ENCODE assay signal across 1 cellular context in the genomic region with DNA sequence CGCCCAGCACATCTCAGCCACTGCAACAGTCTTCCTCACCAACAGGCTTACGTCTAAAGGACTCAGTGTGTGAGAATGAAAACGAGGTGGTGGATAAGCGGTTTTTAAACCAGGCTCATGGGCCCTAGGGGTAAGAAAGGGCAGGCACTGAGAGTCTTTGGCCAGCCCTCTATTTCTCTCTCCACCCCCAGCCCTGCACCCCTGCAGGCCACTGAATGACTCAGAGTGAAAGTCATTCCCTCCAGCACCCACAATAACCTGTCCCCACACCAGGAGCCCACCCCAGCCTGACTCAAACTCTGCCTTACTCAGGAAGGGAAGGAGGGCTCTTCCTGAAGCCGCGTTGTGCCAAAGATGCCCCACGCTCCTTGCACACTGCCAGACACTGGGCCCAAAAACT.
TF ChIP-seq lines count a peak whose summit lies in the region.

No MANE protein-coding gene starts in this region.

TF ChIP-seq in GM23338, 12 proteins besides CTCF, POLR2A, EP300 and RAD21 (continued from another document):
- TF ChIP-seq JUNB (IDR thresholded peaks at IDR 0.05; ENCODE audit: unreplicated experiment) (no peak), POLR2AphosphoS5 (IDR thresholded peaks at IDR 0.05; ENCODE audit: low read depth) (no peak)
